Comparison of ENCODE assay signal across 15 cellular contexts in the genomic region with DNA sequence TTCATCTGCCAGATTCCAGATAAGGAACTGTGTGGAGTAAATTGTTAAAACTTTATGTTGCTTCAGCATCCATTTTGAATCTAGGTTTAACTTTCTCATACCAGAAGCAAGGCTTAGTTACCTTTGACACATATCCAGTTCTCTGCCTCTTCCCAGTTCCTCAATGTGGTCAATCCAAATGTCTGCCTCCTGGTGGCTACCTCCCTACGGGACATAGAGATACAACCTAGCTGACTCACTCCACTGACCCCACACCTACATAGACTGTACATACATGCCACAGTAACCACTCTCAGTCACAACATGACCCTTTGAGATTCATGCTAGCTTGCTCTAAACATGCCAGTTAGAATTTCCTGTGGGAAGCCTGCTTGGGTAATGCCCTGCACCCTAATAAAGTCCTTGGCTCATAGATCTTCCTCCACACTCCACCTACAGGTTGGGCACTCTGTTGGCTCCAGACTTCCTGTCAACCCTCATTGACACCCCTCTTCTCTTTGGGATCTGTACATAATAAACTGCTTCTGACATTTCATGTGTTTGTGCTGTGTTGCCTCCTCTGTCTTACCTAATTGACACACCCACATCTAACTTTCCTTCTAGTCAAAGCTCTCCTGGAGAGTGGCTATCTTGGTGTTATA.
A peak's percentile ranks its signal among the peaks of the same experiment; 100 is the strongest.
DNase-seq lines count a peak whose midpoint lies in the region; ATAC-seq, FAIRE-seq and TF ChIP-seq lines count a peak whose summit lies in the region.
"Had no signal": no experiment of that assay in that cellular context is flagged by ENCODE, and none has a peak within 500 bp of the region (broad histone marks: within the 10 kb centered on the region; RNA-seq: fewer than 3 reads in every experiment).

No MANE protein-coding gene starts in this region.

- no peaks in the 10 kb centered on the region for H3K27me3 ChIP-seq in AG04450 (ENCODE audit: control insufficient read depth, insufficient read depth, low read length)
- H3K27me3 ChIP-seq in astrocyte (ENCODE audit: insufficient read depth, low read length), result no peaks in the 10 kb centered on the region
- no peaks in the 10 kb centered on the region for H3K27me3 ChIP-seq in keratinocyte (ENCODE audit: control insufficient read depth, extremely low read depth, insufficient read depth, low read length)
- no peaks in the 10 kb centered on the region for H3K27me3 ChIP-seq in gastrocnemius medialis

- H3K9ac ChIP-seq in astrocyte (ENCODE audit: low read length) (no peak overlapping the region), keratinocyte (ENCODE audit: control insufficient read depth, extremely low read depth, insufficient read depth, low read length) (no peak overlapping the region)

- H3K9me1 ChIP-seq in keratinocyte (ENCODE audit: control insufficient read depth, extremely low read depth, insufficient read depth, low read length), result no peaks in the 10 kb centered on the region

- intact Hi-C loops in lower leg skin (cut with DNase I; ENCODE audit: low total_unique reads) (no loop called here), gastrocnemius medialis (cut with DNase I; ENCODE audit: low total_unique reads) (no loop called here)

- WGBS in lower leg skin, 2 donors, result 70 to 77% methylated on average over 1 of the region's 1 CpG

- no peak overlapping the region for H3K27ac ChIP-seq in AG04450 (ENCODE audit: low read depth, low read length)
- no peak overlapping the region for H3K27ac ChIP-seq in astrocyte (ENCODE audit: low read depth, low read length)
- peak overlapping the region; percentile 22 for H3K27ac ChIP-seq in keratinocyte (ENCODE audit: control insufficient read depth, insufficient read depth, low read length)
- H3K27ac ChIP-seq in gastrocnemius medialis, result no peak overlapping the region

- peak overlapping the region; percentile 21 for H3K27ac Mint-ChIP-seq in astrocyte (ENCODE audit: unreplicated experiment)
- H3K27ac Mint-ChIP-seq: activated CD4-positive, alpha-beta memory T cell treated with anti-CD3 and anti-CD28 coated beads for 36 hours; activated naive CD8-positive, alpha-beta T cell; CD4-positive, alpha-beta memory T cell had no signal

- peaks cover 11% of the 10 kb centered on the region for H3K4me1 Mint-ChIP-seq in astrocyte (ENCODE audit: low read depth, unreplicated experiment)
- H3K4me1 Mint-ChIP-seq: CD4-positive, alpha-beta memory T cell had no signal

- no peaks in the 10 kb centered on the region for H3K36me3 Mint-ChIP-seq in astrocyte (ENCODE audit: low read depth, unreplicated experiment)
- H3K36me3 Mint-ChIP-seq: activated CD4-positive, alpha-beta memory T cell treated with anti-CD3 and anti-CD28 coated beads for 36 hours; activated naive CD8-positive, alpha-beta T cell; CD4-positive, alpha-beta memory T cell had no signal

- DNase-seq in AG04450 (ENCODE audit: low read depth, low spot score) (no peak), HT1080 (ENCODE audit: low read depth) (peak; percentile 79), astrocyte (ENCODE audit: low read depth) (peak; percentile 53), keratinocyte (ENCODE audit: low read depth, low spot score) (no peak), DMS 273 (lab: John Stamatoyannopoulos, UW; ENCODE audit: unreplicated experiment) (no peak), lower leg skin (ENCODE audit: low spot score in 2 of 2) (no peak), gastrocnemius medialis (no peak)
- DNase-seq: activated CD4-positive, alpha-beta memory T cell treated with anti-CD3 and anti-CD28 coated beads for 36 hours; CD4-positive, alpha-beta memory T cell; NCI-H1417 treated with DMSO at 0.1 percent for 48 hours; Right ventricle myocardium superior; substantia nigra had no signal

- POLR2A ChIA-PET in AG04450 (lab: Yijun Ruan, JAX), result no interaction called here

- peaks cover 6% of the 10 kb centered on the region for H3K4me1 ChIP-seq in astrocyte (ENCODE audit: insufficient read depth, low read length)
- peaks cover 7% of the 10 kb centered on the region for H3K4me1 ChIP-seq in keratinocyte (ENCODE audit: control insufficient read depth, extremely low read depth, insufficient read depth, low read length)
- no peaks in the 10 kb centered on the region for H3K4me1 ChIP-seq in gastrocnemius medialis

- H4K20me1 ChIP-seq in astrocyte (ENCODE audit: insufficient read depth, low read length), result no peaks in the 10 kb centered on the region
- H4K20me1 ChIP-seq in keratinocyte (ENCODE audit: control insufficient read depth, extremely low read depth, insufficient read depth, low read length), result no peaks in the 10 kb centered on the region

- H2AFZ ChIP-seq in astrocyte (ENCODE audit: low read depth, low read length) (no peak overlapping the region), keratinocyte (ENCODE audit: control insufficient read depth, low read length) (peak overlapping the region; percentile 69)

- ATAC-seq in GM18909 (IDR thresholded peaks at IDR 0.05; ENCODE audit: poor library complexity, unreplicated experiment), result no peak
- no peak for ATAC-seq in gastrocnemius medialis

- in situ Hi-C loops in gastrocnemius medialis (cut with MboI; ENCODE audit: low sequenced_read_pairs in 4 of 4), result no loop called here

- no peaks in the 10 kb centered on the region for H3K9me3 Mint-ChIP-seq in astrocyte (ENCODE audit: unreplicated experiment)
- H3K9me3 Mint-ChIP-seq: activated CD4-positive, alpha-beta memory T cell treated with anti-CD3 and anti-CD28 coated beads for 36 hours had no signal

- H3K27me3 Mint-ChIP-seq in astrocyte (ENCODE audit: low read depth, unreplicated experiment), result no peaks in the 10 kb centered on the region

- dilution Hi-C loops in keratinocyte (cut with MboI; ENCODE audit: extremely low pct_ligation_motif_present, low sequenced_read_pairs), result no loop called here

- FAIRE-seq in astrocyte (lab: Jason Lieb, UNC) (no peak), keratinocyte (lab: Jason Lieb, UNC) (peak; percentile 76)
- FAIRE-seq: GM18507 had no signal

- no peaks in the 10 kb centered on the region for H3K36me3 ChIP-seq in astrocyte (ENCODE audit: insufficient read depth, low read length)
- H3K36me3 ChIP-seq in keratinocyte (ENCODE audit: control insufficient read depth in 2 of 2, extremely low read depth in 1 of 2, insufficient read depth in 2 of 2, low read length in 2 of 2), result no peaks in the 10 kb centered on the region
- H3K36me3 ChIP-seq in gastrocnemius medialis, result no peaks in the 10 kb centered on the region

- TF ChIP-seq POLR2A in lower leg skin (IDR thresholded peaks at IDR 0.05) (no peak), gastrocnemius medialis (IDR thresholded peaks at IDR 0.05) (no peak)

- TF ChIP-seq CTCF in AG04450 (IDR thresholded peaks at IDR 0.05; ENCODE audit: low read depth, low read length) (peak; percentile 38), astrocyte (IDR thresholded peaks at IDR 0.05; ENCODE audit: insufficient read depth, low read depth, low read length) (peak; percentile 34), keratinocyte (optimal IDR thresholded peaks at IDR 0.05 in 1 of 3, IDR thresholded peaks at IDR 0.05 in 1 of 3, conservative IDR thresholded peaks at IDR 0.05 in 1 of 3; ENCODE audit: extremely low read depth in 1 of 3, insufficient read depth in 2 of 3, low read length in 3 of 3) (peak; percentile 23 to 53 (median 30)), lower leg skin (IDR thresholded peaks at IDR 0.05) (no peak), gastrocnemius medialis (IDR thresholded peaks at IDR 0.05 in 4 of 5, conservative IDR thresholded peaks at IDR 0.05 in 1 of 5) (no peak)

- CTCF ChIA-PET in AG04450 (lab: Charles Lee), result interaction anchor here (1.8 to 2.5 kb wide), 2 partner anchors 13 to 291 kb away, joined by 5 to 9 read pairs; no protein-coding TSS in a partner anchor

- H3K4me3 ChIP-seq in AG04450 (ENCODE audit: low read depth, low read length), result no peak overlapping the region
- H3K4me3 ChIP-seq in astrocyte (ENCODE audit: insufficient read depth, low read depth, low read length), result no peak overlapping the region
- no peak overlapping the region for H3K4me3 ChIP-seq in keratinocyte (ENCODE audit: control insufficient read depth in 2 of 3, extremely low read depth in 1 of 3, insufficient read depth in 2 of 3, low read depth in 1 of 3, low read length in 3 of 3)
- no peak overlapping the region for H3K4me3 ChIP-seq in lower leg skin (ENCODE audit: low read depth, poor library complexity, severe bottlenecking)
- H3K4me3 ChIP-seq in gastrocnemius medialis, result no peak overlapping the region

- H3K79me2 ChIP-seq in astrocyte (ENCODE audit: insufficient read depth, low read length) (no peaks in the 10 kb centered on the region), keratinocyte (ENCODE audit: control insufficient read depth, insufficient read depth, low read length) (no peaks in the 10 kb centered on the region)

- H3K4me3 Mint-ChIP-seq in astrocyte (ENCODE audit: unreplicated experiment), result no peak overlapping the region
- H3K4me3 Mint-ChIP-seq: activated CD4-positive, alpha-beta memory T cell treated with anti-CD3 and anti-CD28 coated beads for 36 hours; activated naive CD8-positive, alpha-beta T cell; CD4-positive, alpha-beta memory T cell had no signal

- H3K9me3 ChIP-seq in AG04450 (ENCODE audit: control insufficient read depth, insufficient read depth, low read length) (no peaks in the 10 kb centered on the region), astrocyte (ENCODE audit: insufficient read depth, low read depth, low read length) (no peaks in the 10 kb centered on the region), keratinocyte (ENCODE audit: control insufficient read depth, low read depth, low read length) (no peaks in the 10 kb centered on the region), gastrocnemius medialis (no peaks in the 10 kb centered on the region)

- no peak overlapping the region for H3K4me2 ChIP-seq in astrocyte (ENCODE audit: low read length)
- H3K4me2 ChIP-seq in keratinocyte (ENCODE audit: control insufficient read depth, extremely low read depth, insufficient read depth, low read depth, low read length), result peak overlapping the region; percentile 20

Comparison
In these comparisons a context has a peak if more than half of its experiments do, and no peak if none do; other contexts are left out.
1. DNase-seq: peak in HT1080 (single experiment) and astrocyte (single experiment); none in AG04450 (single experiment), keratinocyte (single experiment), DMS 273 (single experiment), lower leg skin (0 of 2) and gastrocnemius medialis (0 of 2).
2. CTCF ChIP-seq: peak in AG04450 (single experiment), astrocyte (single experiment) and keratinocyte (3 of 3); none in lower leg skin (0 of 3) and gastrocnemius medialis (0 of 5).